Comparison of ENCODE assay signal across 24 cellular contexts in the genomic region with DNA sequence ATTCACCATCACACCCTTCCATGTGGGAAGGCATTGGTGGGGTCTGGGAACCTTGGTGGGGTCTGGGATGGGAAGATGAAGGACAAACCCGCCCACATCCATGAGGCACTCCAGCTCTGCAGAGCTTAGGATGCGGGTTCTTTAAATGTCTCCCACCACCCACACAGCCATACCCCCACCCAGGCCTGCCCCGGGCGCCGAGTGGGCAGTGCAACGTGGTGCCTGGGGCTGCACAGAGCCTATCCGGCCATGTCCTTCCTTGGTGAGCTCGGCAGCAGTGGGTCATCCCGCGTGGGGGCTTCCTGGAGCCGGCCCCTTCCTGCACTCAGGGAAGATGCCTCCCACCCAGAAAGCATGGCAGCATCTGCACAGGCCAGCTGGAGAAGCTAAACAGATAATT.
DNase-seq lines count a peak whose midpoint lies in the region; ATAC-seq and TF ChIP-seq lines count a peak whose summit lies in the region.
"Had no signal": no experiment of that assay in that cellular context is flagged by ENCODE, and none has a peak within 500 bp of the region (broad histone marks: within the 10 kb centered on the region; RNA-seq: fewer than 3 reads in every experiment).

No MANE protein-coding gene starts in this region.

- H4K91ac ChIP-seq in IMR-90 (ENCODE audit: insufficient read depth, low read depth, low read length) (no peak overlapping the region), neuronal stem cell (ENCODE audit: low read depth, low read length, poor library complexity) (no peak overlapping the region)

- POLR2A ChIA-PET in IMR-90 (lab: Charles Lee; ENCODE audit: unreplicated experiment), result no interaction called here

- H4K20me1 ChIP-seq in IMR-90 (ENCODE audit: insufficient read depth, low read length), result no peaks in the 10 kb centered on the region
- H4K20me1 ChIP-seq: BLaER1 treated with 17β-estradiol and CSF1 and Interleukin-3, amounts not matched to agents 10 nM and 100 nM had no signal

- no peak overlapping the region for H3K4me3 Mint-ChIP-seq in endothelial cell (ENCODE audit: unreplicated experiment)
- H3K4me3 Mint-ChIP-seq: CD14-positive monocyte; CD4-positive, alpha-beta T cell; CD8-positive, alpha-beta memory T cell had no signal

- no peak overlapping the region for H2BK5ac ChIP-seq in IMR-90 (ENCODE audit: low read depth, low read length, poor library complexity, severe bottlenecking)
- no peak overlapping the region for H2BK5ac ChIP-seq in neuronal stem cell (ENCODE audit: low read length)

- H2BK15ac ChIP-seq in IMR-90 (ENCODE audit: low read depth, low read length), result no peak overlapping the region
- H2BK15ac ChIP-seq in neuronal stem cell (ENCODE audit: low read length), result no peak overlapping the region

- no peak overlapping the region for H4K5ac ChIP-seq in IMR-90 (ENCODE audit: low read depth, low read length)

- no peak overlapping the region for H3K18ac ChIP-seq in IMR-90 (ENCODE audit: low read depth, low read length)
- H3K18ac ChIP-seq in neuronal stem cell (ENCODE audit: low read length), result peak overlapping the region; percentile 45

- no peaks in the 10 kb centered on the region for H3K9me1 ChIP-seq in IMR-90 (ENCODE audit: insufficient read depth, low read length)

- H3K27ac Mint-ChIP-seq in endothelial cell (ENCODE audit: unreplicated experiment), result no peak overlapping the region
- H3K27ac Mint-ChIP-seq: CD14-positive monocyte; CD4-positive, alpha-beta T cell; CD8-positive, alpha-beta memory T cell had no signal

- TF ChIP-seq EP300 in esophagus muscularis mucosa (IDR thresholded peaks at IDR 0.05), result no peak

- H3K79me1 ChIP-seq in IMR-90 (ENCODE audit: low read depth in 1 of 2, low read length in 2 of 2) (no peaks in the 10 kb centered on the region), neuronal stem cell (ENCODE audit: low read depth, low read length) (no peaks in the 10 kb centered on the region)

- H3K14ac ChIP-seq in IMR-90 (replicated peaks; ENCODE audit: low read depth, low read length), result no peak overlapping the region
- peak overlapping the region; percentile 63 for H3K14ac ChIP-seq in neuronal stem cell (ENCODE audit: low read length)

- H2AFZ ChIP-seq in IMR-90 (replicated peaks; ENCODE audit: low read length, poor library complexity) (peak overlapping the region; percentile 11), neuronal stem cell (ENCODE audit: low read length) (no peak overlapping the region)
- H2AFZ ChIP-seq: GM23248 had no signal

- no peak overlapping the region for H2BK20ac ChIP-seq in IMR-90 (ENCODE audit: low read depth, low read length)

- WGBS in IMR-90 (ENCODE audit: extremely low coverage in 2 of 2, insufficient read length in 1 of 2), 2 experiments, result 76% methylated on average over 3 of the region's 11 CpGs; no CpG with 5 or more reads in 1 of the 2 experiments
- WGBS in esophagus muscularis mucosa, result 90% methylated on average over 2 of the region's 11 CpGs
- WGBS in neuronal stem cell (ENCODE audit: extremely low coverage in 2 of 2, insufficient read length in 2 of 2, insufficient replicate concordance in 1 of 2), 2 donors, result no CpG with 5 or more reads among the region's 11 CpGs
- WGBS in aorta, 2 donors, result 81 to 84% methylated on average over 11 of the region's 11 CpGs

- TF ChIP-seq RAD21 in IMR-90 (IDR thresholded peaks at IDR 0.05; ENCODE audit: low read length), result no peak

- intact Hi-C loops in IMR-90 (cut with micrococcal nuclease) (no loop called here), esophagus muscularis mucosa (cut with DNase I) (no loop called here), aorta (cut with DNase I) (no loop called here)

- H2AK5ac ChIP-seq in IMR-90 (ENCODE audit: low read depth, low read length) (no peak overlapping the region), neuronal stem cell (ENCODE audit: low read depth, low read length) (no peak overlapping the region)

- H2BK12ac ChIP-seq in neuronal stem cell (ENCODE audit: low read length), result no peak overlapping the region

- H3K36me3 ChIP-seq in IMR-90 (ENCODE audit: control insufficient read depth, insufficient read depth, low read length) (no peaks in the 10 kb centered on the region), esophagus muscularis mucosa (no peaks in the 10 kb centered on the region), neuronal stem cell (replicated peaks in 1 of 2; ENCODE audit: control insufficient read depth in 2 of 2, insufficient read depth in 2 of 2, low read length in 2 of 2) (no peaks in the 10 kb centered on the region), aorta (ENCODE audit: control insufficient read depth in 1 of 2, insufficient read depth in 2 of 2, low read length in 1 of 2) (no peaks in the 10 kb centered on the region)
- H3K36me3 ChIP-seq: BE2C; BLaER1 treated with 17β-estradiol and CSF1 and Interleukin-3, amounts not matched to agents 10 nM and 100 nM had no signal

- ATAC-seq in IMR-90 (ENCODE audit: low read depth) (no peak), aorta (ENCODE audit: low FRiP score) (peak; percentile 30), GM18858 (IDR thresholded peaks at IDR 0.05; ENCODE audit: unreplicated experiment) (no peak)
- ATAC-seq: A549, GM12878 had no signal

- H3K23ac ChIP-seq in IMR-90 (ENCODE audit: low read depth, low read length) (no peak overlapping the region), neuronal stem cell (ENCODE audit: low read depth, low read length, poor library complexity) (no peak overlapping the region)

- no TSS peak for BruUV-seq in IMR-90 (replicated peaks; lab: Mats Ljungman, UMichigan)

- peaks cover 51% of the 10 kb centered on the region for H3K9me3 ChIP-seq in IMR-90 (ENCODE audit: control insufficient read depth, insufficient read depth, low read length)
- no peaks in the 10 kb centered on the region for H3K9me3 ChIP-seq in esophagus muscularis mucosa
- peaks cover 0 to 3% of the 10 kb centered on the region in 2 donors for H3K9me3 ChIP-seq in neuronal stem cell (replicated peaks in 1 of 2; ENCODE audit: control insufficient read depth in 2 of 2, insufficient read depth in 1 of 2, low read depth in 1 of 2, low read length in 2 of 2)
- H3K9me3 ChIP-seq in aorta (ENCODE audit: control insufficient read depth, low read length), result no peaks in the 10 kb centered on the region
- H3K9me3 ChIP-seq: A549; BE2C; BLaER1 treated with 17β-estradiol and CSF1 and Interleukin-3, amounts not matched to agents 10 nM and 100 nM had no signal

- TF ChIP-seq CTCF in IMR-90 (conservative IDR thresholded peaks at IDR 0.05; ENCODE audit: low read depth, low read length) (no peak), esophagus muscularis mucosa (IDR thresholded peaks at IDR 0.05) (no peak), endothelial cell (IDR thresholded peaks at IDR 0.05; ENCODE audit: unreplicated experiment) (no peak)

- no peak overlapping the region for H4K8ac ChIP-seq in IMR-90 (ENCODE audit: low read depth in 2 of 2, low read length in 2 of 2)
- H4K8ac ChIP-seq in neuronal stem cell (ENCODE audit: low read depth, low read length), result no peak overlapping the region

- CTCF ChIA-PET in IMR-90 (lab: Yijun Ruan, JAX), result no interaction called here

- H3K4me3 ChIP-seq in IMR-90 (ENCODE audit: insufficient read depth, low read depth, low read length), result no peak overlapping the region
- no peak overlapping the region for H3K4me3 ChIP-seq in esophagus muscularis mucosa
- H3K4me3 ChIP-seq in neuronal stem cell (ENCODE audit: low read length in 2 of 2), result no peak overlapping the region
- H3K4me3 ChIP-seq in aorta (ENCODE audit: low read length in 2 of 2), result no peak overlapping the region
- H3K4me3 ChIP-seq: A549; BLaER1 treated with 17β-estradiol and CSF1 and Interleukin-3, amounts not matched to agents 10 nM and 100 nM; GM12878; GM23248 had no signal

- dilution Hi-C loops in IMR-90 (cut with HindIII; ENCODE audit: low sequenced_read_pairs, unreplicated experiment), result no loop called here

- no peak overlapping the region for H3K27ac ChIP-seq in IMR-90 (ENCODE audit: insufficient read depth, low read length)
- no peak overlapping the region for H3K27ac ChIP-seq in esophagus muscularis mucosa (replicated peaks in 1 of 4)
- no peak overlapping the region for H3K27ac ChIP-seq in neuronal stem cell (replicated peaks; ENCODE audit: low read length)
- H3K27ac ChIP-seq in aorta (ENCODE audit: low read depth in 1 of 2, low read length in 2 of 2), result no peak overlapping the region
- H3K27ac ChIP-seq: A549; BLaER1 treated with 17β-estradiol and CSF1 and Interleukin-3, amounts not matched to agents 10 nM and 100 nM; GM23248 had no signal

- H3K36me3 Mint-ChIP-seq in endothelial cell (ENCODE audit: low read depth, unreplicated experiment), result peaks cover 7% of the 10 kb centered on the region
- H3K36me3 Mint-ChIP-seq: CD14-positive monocyte; CD8-positive, alpha-beta memory T cell had no signal

- H3K9me3 Mint-ChIP-seq in endothelial cell (ENCODE audit: unreplicated experiment), result peaks cover 44% of the 10 kb centered on the region
- H3K9me3 Mint-ChIP-seq: CD4-positive, alpha-beta T cell had no signal

- TF ChIP-seq POLR2A in IMR-90 (IDR thresholded peaks at IDR 0.05; ENCODE audit: low read depth, low read length) (no peak), esophagus muscularis mucosa (IDR thresholded peaks at IDR 0.05; ENCODE audit: low read depth) (no peak)

- H3K4me1 Mint-ChIP-seq in endothelial cell (ENCODE audit: unreplicated experiment), result no peaks in the 10 kb centered on the region
- H3K4me1 Mint-ChIP-seq: CD14-positive monocyte; CD8-positive, alpha-beta memory T cell had no signal

- no peak overlapping the region for H3K4me2 ChIP-seq in IMR-90 (ENCODE audit: low read depth, low read length)
- no peak overlapping the region for H3K4me2 ChIP-seq in neuronal stem cell (ENCODE audit: insufficient read depth, low read length, poor library complexity, severe bottlenecking)
- H3K4me2 ChIP-seq: A549; BLaER1 treated with 17β-estradiol and CSF1 and Interleukin-3, amounts not matched to agents 10 nM and 100 nM had no signal

- no peak overlapping the region for H3K56ac ChIP-seq in IMR-90 (ENCODE audit: extremely low read depth, insufficient read depth, low read length)

- H3K4ac ChIP-seq in IMR-90 (ENCODE audit: low read depth, low read length), result no peak overlapping the region
- H3K4ac ChIP-seq in neuronal stem cell (ENCODE audit: low read length), result no peak overlapping the region

- H2AK9ac ChIP-seq in IMR-90 (replicated peaks; ENCODE audit: low read depth, low read length, poor library complexity), result no peak overlapping the region

- in situ Hi-C loops in IMR-90 (cut with MboI; ENCODE audit: low sequenced_read_pairs), result no loop called here

- H3K4me1 ChIP-seq in IMR-90 (ENCODE audit: control insufficient read depth, insufficient read depth, low read length) (no peaks in the 10 kb centered on the region), esophagus muscularis mucosa (no peaks in the 10 kb centered on the region), neuronal stem cell (ENCODE audit: control insufficient read depth in 2 of 2, insufficient read depth in 1 of 2, low read depth in 1 of 2, low read length in 2 of 2) (no peaks in the 10 kb centered on the region), aorta (ENCODE audit: control insufficient read depth in 1 of 2, insufficient read depth in 2 of 2, low read length in 2 of 2) (no peaks in the 10 kb centered on the region)
- H3K4me1 ChIP-seq: A549, BE2C had no signal

- H2BK120ac ChIP-seq in IMR-90 (ENCODE audit: low read depth, low read length), result no peak overlapping the region
- H2BK120ac ChIP-seq in neuronal stem cell (ENCODE audit: low read depth, low read length), result no peak overlapping the region

- H3K27me3 ChIP-seq in IMR-90 (ENCODE audit: control insufficient read depth, insufficient read depth, low read length) (no peaks in the 10 kb centered on the region), esophagus muscularis mucosa (peaks cover 0 to 75% (median 0%) of the 10 kb centered on the region in 4 donors), neuronal stem cell (ENCODE audit: control insufficient read depth in 3 of 3, insufficient read depth in 3 of 3, low read depth in 1 of 3, low read length in 3 of 3) (peaks cover 0 to 5% (median 0%) of the 10 kb centered on the region in 3 experiments), aorta (ENCODE audit: control insufficient read depth in 1 of 2, insufficient read depth in 2 of 2, low read length in 1 of 2) (no peaks in the 10 kb centered on the region)
- H3K27me3 ChIP-seq: BE2C; BLaER1 treated with 17β-estradiol and CSF1 and Interleukin-3, amounts not matched to agents 10 nM and 100 nM had no signal

- DNase-seq in IMR-90, result no peak
- peak; percentile 75 for DNase-seq in esophagus muscularis mucosa (ENCODE audit: extremely low spot score)
- DNase-seq in neuronal stem cell (ENCODE audit: low spot score), result no peak
- DNase-seq in aorta, result no peak
- no peak for DNase-seq in globus pallidus (ENCODE audit: low spot score)
- DNase-seq in endothelial cell (ENCODE audit: low spot score), result no peak
- DNase-seq: 8988T; ACHN; AML-193; BE2C; CD4-positive, alpha-beta T cell; CD8-positive, alpha-beta memory T cell; DMS 273 treated with DMSO at 0.1 percent for 48 hours; DMS79; EL; GDM1; H7; HCEC 1CT had no signal

- peaks cover 8% of the 10 kb centered on the region for H3K27me3 Mint-ChIP-seq in endothelial cell (ENCODE audit: unreplicated experiment)

- H3K9ac ChIP-seq in IMR-90 (ENCODE audit: low read depth, low read length) (no peak overlapping the region), neuronal stem cell (ENCODE audit: low read depth, low read length, poor library complexity) (no peak overlapping the region)
- H3K9ac ChIP-seq: BLaER1 treated with 17β-estradiol and CSF1 and Interleukin-3, amounts not matched to agents 10 nM and 100 nM; GM23248 had no signal
